16 cellular contexts compared by ENCODE assay signal in the genomic region with DNA sequence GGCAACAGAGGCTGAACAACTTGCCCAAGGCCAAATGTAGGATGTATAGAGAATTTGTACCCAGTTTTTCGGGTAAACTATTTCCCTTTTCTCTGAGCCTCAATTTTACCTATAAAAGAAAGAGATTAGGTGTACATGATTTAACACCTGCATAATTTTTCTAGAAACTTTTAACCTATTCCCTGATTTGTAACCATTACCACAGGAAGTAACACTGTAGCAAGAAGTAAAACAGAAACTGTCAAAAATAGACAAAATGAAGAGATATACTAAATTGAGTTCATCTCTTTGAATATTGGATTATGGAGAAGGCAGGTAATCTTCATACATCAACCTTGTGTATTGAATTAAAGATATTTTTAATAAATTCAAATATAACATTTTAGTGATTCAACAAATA.
A peak's percentile ranks its signal among the peaks of the same experiment; 100 is the strongest.
DNase-seq lines count a peak whose midpoint lies in the region; ATAC-seq, FAIRE-seq and TF ChIP-seq lines count a peak whose summit lies in the region.
"Had no signal": no experiment of that assay in that cellular context is flagged by ENCODE, and none has a peak within 500 bp of the region (broad histone marks: within the 10 kb centered on the region; RNA-seq: fewer than 3 reads in every experiment).

No MANE protein-coding gene starts in this region.

- no peaks in the 10 kb centered on the region for H3K27me3 Mint-ChIP-seq in Caco-2 (ENCODE audit: insufficient read depth, unreplicated experiment)
- H3K27me3 Mint-ChIP-seq: CD4-positive, alpha-beta T cell had no signal

- no peaks in the 10 kb centered on the region for H3K4me1 ChIP-seq in Caco-2

- H3K4me3 Mint-ChIP-seq in Caco-2 (ENCODE audit: unreplicated experiment), result no peak overlapping the region
- H3K4me3 Mint-ChIP-seq: activated CD8-positive, alpha-beta T cell treated with anti-CD3 and anti-CD28 coated beads, Interleukin-2, amount 10 ng/mL, durations not matched to agents 7 days and 5 days; CD4-positive, alpha-beta T cell; natural killer cell had no signal

- H3K4me1 Mint-ChIP-seq in Caco-2 (ENCODE audit: low read depth, unreplicated experiment), result no peaks in the 10 kb centered on the region
- H3K4me1 Mint-ChIP-seq: natural killer cell had no signal

- no peak for FAIRE-seq in D721Med (lab: Jason Lieb, UNC)
- FAIRE-seq: A204.1, HepG2 had no signal

- no peaks in the 10 kb centered on the region for H3K9me3 ChIP-seq in Caco-2

- CTCF ChIA-PET in Caco-2 (lab: Charles Lee), result no interaction called here

- H3K27me3 ChIP-seq in Caco-2 (replicated peaks; ENCODE audit: control insufficient read depth, insufficient read depth, low read length), result no peaks in the 10 kb centered on the region; the same call in 1 of the 2 replicates

- H3K36me3 Mint-ChIP-seq in Caco-2 (ENCODE audit: insufficient read depth, unreplicated experiment), result no peaks in the 10 kb centered on the region
- H3K36me3 Mint-ChIP-seq: natural killer cell had no signal

- H3K36me3 ChIP-seq in Caco-2 (ENCODE audit: control insufficient read depth, insufficient read depth, low read length), result no peaks in the 10 kb centered on the region

- DNase-seq in Caco-2, result no peak
- DNase-seq in effector CD8-positive, alpha-beta T cell (lab: John Stamatoyannopoulos, UW), result no peak
- DNase-seq in D721Med (ENCODE audit: insufficient read length, low spot score), result no peak
- DNase-seq in HUDEP-2 (lab: John Stamatoyannopoulos, UW; ENCODE audit: unreplicated experiment in 76 of 76), result no peak
- DNase-seq: activated CD8-positive, alpha-beta T cell treated with anti-CD3 and anti-CD28 coated beads, Interleukin-2, amount 10 ng/mL, durations not matched to agents 7 days and 5 days; amygdala; CD4-positive, alpha-beta T cell; glutamatergic neuron; natural killer cell; NCI-H748 treated with DMSO at 0.1 percent for 48 hours had no signal

- ATAC-seq in GM18505 (IDR thresholded peaks at IDR 0.05; ENCODE audit: unreplicated experiment), result peak; percentile 45
- peak; percentile 37 for ATAC-seq in GM19452 (IDR thresholded peaks at IDR 0.05; ENCODE audit: unreplicated experiment)
- ATAC-seq in HG02623 (IDR thresholded peaks at IDR 0.05; ENCODE audit: unreplicated experiment), result peak; percentile 37
- peak; percentile 50 for ATAC-seq in HG03342 (IDR thresholded peaks at IDR 0.05; ENCODE audit: unreplicated experiment)
- ATAC-seq: activated CD8-positive, alpha-beta T cell treated with anti-CD3 and anti-CD28 coated beads, Interleukin-2, amount 10 ng/mL, durations not matched to agents 7 days and 5 days; HepG2; natural killer cell had no signal

- BruUV-seq in Caco-2 (replicated peaks; lab: Mats Ljungman, UMichigan), result no TSS peak

- POLR2A ChIA-PET in Caco-2 (lab: Charles Lee), result no interaction called here

- H3K27ac Mint-ChIP-seq in Caco-2 (ENCODE audit: unreplicated experiment), result no peak overlapping the region
- H3K27ac Mint-ChIP-seq: activated CD8-positive, alpha-beta T cell treated with anti-CD3 and anti-CD28 coated beads, Interleukin-2, amount 10 ng/mL, durations not matched to agents 7 days and 5 days; CD4-positive, alpha-beta T cell; natural killer cell had no signal

- intact Hi-C loops in Caco-2 (cut with micrococcal nuclease; ENCODE audit: unreplicated experiment), result no loop called here

- TF ChIP-seq POLR2A in GM18505 (IDR thresholded peaks at IDR 0.05; ENCODE audit: borderline replicate concordance, extremely low read depth, insufficient read depth, insufficient read length), result no peak

- TF ChIP-seq CTCF in Caco-2 (IDR thresholded peaks at IDR 0.05; ENCODE audit: insufficient read depth in 1 of 2, low read depth in 1 of 2, low read length in 1 of 2, severe bottlenecking in 1 of 2, unreplicated experiment in 1 of 2), result no peak
- no peak for TF ChIP-seq CTCF in D721Med (IDR thresholded peaks at IDR 0.05; ENCODE audit: insufficient read depth, missing control alignments)

- H3K4me3 ChIP-seq in Caco-2 (ENCODE audit: low read depth, low read length), result no peak overlapping the region

- no peaks in the 10 kb centered on the region for H3K9me3 Mint-ChIP-seq in Caco-2 (ENCODE audit: unreplicated experiment)
- H3K9me3 Mint-ChIP-seq: CD4-positive, alpha-beta T cell had no signal
